In genomic region chr2:120418174-120418787, GRCh38 we compare ENCODE assay signal across 19 cellular contexts.
"Had no signal": no experiment of that assay in that cellular context is flagged by ENCODE, and none has a peak within 500 bp of the region (broad histone marks: within the 10 kb centered on the region; RNA-seq: fewer than 3 reads in every experiment).

No MANE protein-coding gene starts in this region.

- H3K27me3 ChIP-seq: gastrocnemius medialis, uterus had no signal

- H3K4me3 ChIP-seq: gastrocnemius medialis, heart left ventricle, mucosa of descending colon, skin epidermis, thoracic aorta, uterus had no signal

- H3K4me3 Mint-ChIP-seq: activated B cell treated with CpG ODN at 0.5 μM for 24 hours; activated CD4-positive, alpha-beta T cell treated with anti-CD3 and anti-CD28 coated beads, Interleukin-2, amount 10 ng/mL, durations not matched to agents 24 days and 14 days; activated naive CD8-positive, alpha-beta T cell treated with anti-CD3 and anti-CD28 coated beads, Interleukin-2, amount 10 ng/mL, durations not matched to agents 7 days and 5 days; activated T-cell treated with anti-CD3 and anti-CD28 coated beads, Interleukin-2, amount 50 U/mL, for 72 hours; dendritic cell treated with granulocyte-macrophage colony-stimulating factor and Interleukin-4, amounts not matched to agents 40 ng/mL and 50 ng/mL, for 4 days; naive thymus-derived CD4-positive, alpha-beta T cell; stimulated activated naive CD8-positive, alpha-beta T cell treated with anti-CD3 and anti-CD28 coated beads, Interleukin-15, Interleukin-2, amounts not matched to agents 100 ng/mL and 50 ng/mL, for 24 hours; T-helper 2 cell treated with Interferon-gamma antibody and Interleukin-4, amounts not matched to agents 5 μg/mL and 100 μg/mL, for 36 hours had no signal

- H3K4me1 Mint-ChIP-seq: activated B cell treated with CpG ODN at 0.5 μM for 24 hours; activated CD4-positive, alpha-beta T cell treated with anti-CD3 and anti-CD28 coated beads, Interleukin-2, amount 10 ng/mL, durations not matched to agents 24 days and 14 days; activated naive CD8-positive, alpha-beta T cell treated with anti-CD3 and anti-CD28 coated beads, Interleukin-2, amount 10 ng/mL, durations not matched to agents 7 days and 5 days; naive thymus-derived CD4-positive, alpha-beta T cell had no signal

- H3K36me3 Mint-ChIP-seq: activated naive CD8-positive, alpha-beta T cell treated with anti-CD3 and anti-CD28 coated beads, Interleukin-2, amount 10 ng/mL, durations not matched to agents 7 days and 5 days; brain; naive thymus-derived CD4-positive, alpha-beta T cell had no signal

- H3K9me3 ChIP-seq: gastrocnemius medialis, heart left ventricle, mucosa of descending colon, neutrophil, thoracic aorta, uterus had no signal

- ATAC-seq: activated T-cell treated with anti-CD3 and anti-CD28 coated beads, Interleukin-2, amount 50 U/mL, for 72 hours; left colon; mucosa of descending colon; naive thymus-derived CD4-positive, alpha-beta T cell had no signal

- DNase-seq: activated B cell treated with CpG ODN at 0.5 μM for 24 hours; activated CD4-positive, alpha-beta T cell treated with anti-CD3 and anti-CD28 coated beads, Interleukin-2, amount 10 ng/mL, durations not matched to agents 24 days and 14 days; activated gamma-delta T cell treated with Interleukin-2 at 50 U/mL for 16 hours; activated naive CD8-positive, alpha-beta T cell treated with anti-CD3 and anti-CD28 coated beads, Interleukin-2, amount 10 ng/mL, durations not matched to agents 7 days and 5 days; activated T-cell treated with anti-CD3 and anti-CD28 coated beads, Interleukin-2, amount 50 U/mL, for 72 hours; left colon; mucosa of descending colon; stimulated activated CD4-positive, alpha-beta T cell treated with anti-CD3 and anti-CD28 coated beads, Interleukin-4, amount 100 ng/mL, for 4 hours had no signal

- H3K9me3 Mint-ChIP-seq: activated B cell treated with CpG ODN at 0.5 μM for 24 hours; activated CD4-positive, alpha-beta T cell treated with anti-CD3 and anti-CD28 coated beads, Interleukin-2, amount 10 ng/mL, durations not matched to agents 24 days and 14 days; activated naive CD8-positive, alpha-beta T cell treated with anti-CD3 and anti-CD28 coated beads, Interleukin-2, amount 10 ng/mL, durations not matched to agents 7 days and 5 days; activated T-cell treated with anti-CD3 and anti-CD28 coated beads, Interleukin-2, amount 50 U/mL, for 72 hours; dendritic cell treated with granulocyte-macrophage colony-stimulating factor and Interleukin-4, amounts not matched to agents 40 ng/mL and 50 ng/mL, for 4 days; stimulated activated naive CD8-positive, alpha-beta T cell treated with anti-CD3 and anti-CD28 coated beads, Interleukin-15, Interleukin-2, amounts not matched to agents 100 ng/mL and 50 ng/mL, for 24 hours; T-helper 2 cell treated with Interferon-gamma antibody and Interleukin-4, amounts not matched to agents 5 μg/mL and 100 μg/mL, for 36 hours had no signal

- H3K27ac ChIP-seq: gastrocnemius medialis, heart left ventricle, neutrophil, skin epidermis, thoracic aorta, uterus had no signal

- H3K4me1 ChIP-seq: uterus had no signal

- H3K36me3 ChIP-seq: gastrocnemius medialis, heart left ventricle, neutrophil, thoracic aorta, uterus had no signal

- H3K27ac Mint-ChIP-seq: activated B cell treated with CpG ODN at 0.5 μM for 24 hours; activated CD4-positive, alpha-beta T cell treated with anti-CD3 and anti-CD28 coated beads, Interleukin-2, amount 10 ng/mL, durations not matched to agents 24 days and 14 days; activated naive CD8-positive, alpha-beta T cell treated with anti-CD3 and anti-CD28 coated beads, Interleukin-2, amount 10 ng/mL, durations not matched to agents 7 days and 5 days; activated T-cell treated with anti-CD3 and anti-CD28 coated beads, Interleukin-2, amount 50 U/mL, for 72 hours; dendritic cell treated with granulocyte-macrophage colony-stimulating factor and Interleukin-4, amounts not matched to agents 40 ng/mL and 50 ng/mL, for 4 days; naive thymus-derived CD4-positive, alpha-beta T cell; stimulated activated naive CD8-positive, alpha-beta T cell treated with anti-CD3 and anti-CD28 coated beads, Interleukin-15, Interleukin-2, amounts not matched to agents 100 ng/mL and 50 ng/mL, for 24 hours; T-helper 2 cell treated with Interferon-gamma antibody and Interleukin-4, amounts not matched to agents 5 μg/mL and 100 μg/mL, for 36 hours had no signal
